22 cellular contexts compared by ENCODE assay signal in genomic region chr11:12459374-12459773, GRCh38.
"Had no signal": no experiment of that assay in that cellular context is flagged by ENCODE, and none has a peak within 500 bp of the region (broad histone marks: within the 10 kb centered on the region; RNA-seq: fewer than 3 reads in every experiment).

No MANE protein-coding gene starts in this region.

- H3K4me1 ChIP-seq: colonic mucosa, SJCRH30 had no signal

- H3K27me3 ChIP-seq: brain microvascular endothelial cell, colonic mucosa, SJCRH30 had no signal

- H3K4me3 ChIP-seq: colonic mucosa, lung, SJCRH30 had no signal

- DNase-seq: activated CD4-positive, alpha-beta T cell treated with anti-CD3 and anti-CD28 coated beads, Interleukin-2, amount 10 ng/mL, durations not matched to agents 24 days and 14 days; activated CD8-positive, alpha-beta T cell treated with anti-CD3 and anti-CD28 coated beads for 36 hours; activated naive CD4-positive, alpha-beta T cell; activated T-cell treated with anti-CD3 and anti-CD28 coated beads, Interleukin-2, amount 50 U/mL, for 1 hour; central memory CD4-positive, alpha-beta T cell; colonic mucosa; effector CD4-positive, alpha-beta T cell; glutamatergic neuron; hypothalamus; islet precursor cell; left colon; nephron progenitor cell; occipital lobe; right cardiac atrium; SJCRH30; small intestine; stimulated activated CD4-positive, alpha-beta T cell treated with anti-CD3 and anti-CD28 coated beads, Interleukin-4, amount 100 ng/mL, for 24 hours; T1000; trophoblast cell had no signal

- H3K9me3 ChIP-seq: colonic mucosa had no signal

- ATAC-seq: activated CD8-positive, alpha-beta T cell treated with anti-CD3 and anti-CD28 coated beads for 36 hours; activated T-helper 17 cell treated with anti-CD3 and anti-CD28 coated beads, Interleukin-2, amount 50 U/mL, for 72 hours; left colon; right cardiac atrium had no signal

- H3K27ac ChIP-seq: colonic mucosa, SJCRH30 had no signal

- H3K36me3 ChIP-seq: colonic mucosa, SJCRH30 had no signal
